In genomic region chr16:84654238-84654637, GRCh38 we compare ENCODE assay signal across 29 cellular contexts.
"Had no signal": no experiment of that assay in that cellular context is flagged by ENCODE, and none has a peak within 500 bp of the region (broad histone marks: within the 10 kb centered on the region; RNA-seq: fewer than 3 reads in every experiment).

No MANE protein-coding gene starts in this region.

- H3K9me3 Mint-ChIP-seq: activated CD4-positive, alpha-beta memory T cell treated with anti-CD3 and anti-CD28 coated beads, Interleukin-2, amount 10 ng/mL, durations not matched to agents 7 days and 5 days; activated naive CD8-positive, alpha-beta T cell treated with anti-CD3 and anti-CD28 coated beads, Interleukin-2, amount 50 U/mL, for 24 hours; activated T-helper 2 cell treated with anti-CD3 and anti-CD28 coated beads, Interferon-gamma antibody, Interleukin-2, Interleukin-4, amounts not matched to agents 10 μg/mL and 5 μg/mL and 100 μg/mL, durations not matched to agents 14 hours and 24 hours and 36 hours; T-cell had no signal

- H3K27ac ChIP-seq: KMS-11, PC-9 had no signal

- H3K4me3 Mint-ChIP-seq: activated CD4-positive, alpha-beta memory T cell treated with anti-CD3 and anti-CD28 coated beads, Interleukin-2, amount 10 ng/mL, durations not matched to agents 7 days and 5 days; activated CD4-positive, alpha-beta T cell treated with anti-CD3 and anti-CD28 coated beads for 36 hours; activated CD8-positive, alpha-beta memory T cell treated with anti-CD3 and anti-CD28 coated beads, Interleukin-2, amount 10 ng/mL, durations not matched to agents 7 days and 5 days; activated naive CD8-positive, alpha-beta T cell; activated naive CD8-positive, alpha-beta T cell treated with anti-CD3 and anti-CD28 coated beads, Interleukin-2, amount 50 U/mL, for 24 hours; brain had no signal

- DNase-seq: activated CD4-positive, alpha-beta memory T cell treated with anti-CD3 and anti-CD28 coated beads, Interleukin-2, amount 10 ng/mL, durations not matched to agents 7 days and 5 days; activated CD4-positive, alpha-beta T cell treated with anti-CD3 and anti-CD28 coated beads for 36 hours; activated CD8-positive, alpha-beta memory T cell treated with anti-CD3 and anti-CD28 coated beads for 24 hours; activated CD8-positive, alpha-beta memory T cell treated with anti-CD3 and anti-CD28 coated beads, Interleukin-2, amount 10 ng/mL, durations not matched to agents 7 days and 5 days; activated CD8-positive, alpha-beta memory T cell treated with anti-CD3 and anti-CD28 coated beads, Interleukin-2, amount 50 U/mL, for 48 hours; activated gamma-delta T cell; activated naive CD4-positive, alpha-beta T cell treated with Interleukin-2 at 50 U/mL for 16 hours; activated naive CD8-positive, alpha-beta T cell treated with anti-CD3 and anti-CD28 coated beads, Interleukin-2, amount 50 U/mL, for 24 hours; anterior cingulate cortex; caudate nucleus; cerebellar nuclear complex; NCI-H1105 treated with DMSO at 0.1 percent for 48 hours; NCI-H1436; NCI-H1694; NCI-H1930; NCI-H2081 treated with DMSO at 0.1 percent for 48 hours; NCI-H226; NCI-H446 treated with DMSO at 0.1 percent for 48 hours; NCI-H524; PC-9; SIG-M5; T-cell had no signal

- H3K27me3 Mint-ChIP-seq: activated CD4-positive, alpha-beta memory T cell treated with anti-CD3 and anti-CD28 coated beads, Interleukin-2, amount 10 ng/mL, durations not matched to agents 7 days and 5 days; activated CD4-positive, alpha-beta T cell treated with anti-CD3 and anti-CD28 coated beads for 36 hours; activated CD8-positive, alpha-beta memory T cell treated with anti-CD3 and anti-CD28 coated beads, Interleukin-2, amount 10 ng/mL, durations not matched to agents 7 days and 5 days; activated naive CD8-positive, alpha-beta T cell; activated naive CD8-positive, alpha-beta T cell treated with anti-CD3 and anti-CD28 coated beads, Interleukin-2, amount 50 U/mL, for 24 hours; brain; T-cell had no signal

- H3K27ac Mint-ChIP-seq: activated CD4-positive, alpha-beta memory T cell treated with anti-CD3 and anti-CD28 coated beads, Interleukin-2, amount 10 ng/mL, durations not matched to agents 7 days and 5 days; activated CD4-positive, alpha-beta T cell treated with anti-CD3 and anti-CD28 coated beads for 36 hours; activated CD8-positive, alpha-beta memory T cell treated with anti-CD3 and anti-CD28 coated beads, Interleukin-2, amount 10 ng/mL, durations not matched to agents 7 days and 5 days; activated naive CD8-positive, alpha-beta T cell; activated naive CD8-positive, alpha-beta T cell treated with anti-CD3 and anti-CD28 coated beads, Interleukin-2, amount 50 U/mL, for 24 hours; activated T-helper 2 cell treated with anti-CD3 and anti-CD28 coated beads, Interferon-gamma antibody, Interleukin-2, Interleukin-4, amounts not matched to agents 10 μg/mL and 5 μg/mL and 100 μg/mL, durations not matched to agents 14 hours and 24 hours and 36 hours had no signal

- H3K4me3 ChIP-seq: PC-9 had no signal

- ATAC-seq: activated CD4-positive, alpha-beta T cell treated with anti-CD3 and anti-CD28 coated beads for 36 hours; activated CD4-positive, CD25-positive, alpha-beta regulatory T cell treated with anti-CD3 and anti-CD28 coated beads, Interleukin-2, amount 50 U/mL, for 24 hours; activated CD8-positive, alpha-beta memory T cell treated with anti-CD3 and anti-CD28 coated beads, Interleukin-2, amount 10 ng/mL, durations not matched to agents 7 days and 5 days; activated naive CD8-positive, alpha-beta T cell treated with anti-CD3 and anti-CD28 coated beads, Interleukin-2, amount 50 U/mL, for 24 hours; Right ventricle myocardium inferior; SK-N-SH treated with all-trans-retinoic acid at 6 μM for 48 hours; T-cell had no signal
